ENCODE assay signal across 10 cellular contexts in genomic region chr4:76830612-76831474, GRCh38.
DNase-seq lines count a peak whose midpoint lies in the region; ATAC-seq, FAIRE-seq and TF ChIP-seq lines count a peak whose summit lies in the region.
"Had no signal": no experiment of that assay in that cellular context is flagged by ENCODE, and none has a peak within 500 bp of the region (broad histone marks: within the 10 kb centered on the region; RNA-seq: fewer than 3 reads in every experiment).

No MANE protein-coding gene starts in this region.

- no peak for TF ChIP-seq EP300 in Ishikawa (IDR thresholded peaks at IDR 0.05; ENCODE audit: borderline replicate concordance)

- no peak overlapping the region for H3K4me3 ChIP-seq in mesodermal cell (ENCODE audit: extremely low read depth, insufficient read depth, low read length, poor library complexity, severe bottlenecking)

- TF ChIP-seq CTCF in 22Rv1 (IDR thresholded peaks at IDR 0.05), result no peak
- TF ChIP-seq CTCF in activated CD8-positive, alpha-beta T cell treated with anti-CD3 and anti-CD28 coated beads for 36 hours (IDR thresholded peaks at IDR 0.05), result no peak
- no peak for TF ChIP-seq CTCF in D721Med (IDR thresholded peaks at IDR 0.05; ENCODE audit: insufficient read depth, missing control alignments)

- DNase-seq in dedifferentiated amniotic fluid mesenchymal stem cell (ENCODE audit: extremely low spot score), result peak; percentile 43
- no peak for DNase-seq in T-cell
- no peak for DNase-seq in activated CD8-positive, alpha-beta T cell treated with anti-CD3 and anti-CD28 coated beads for 36 hours
- no peak for DNase-seq in D721Med (ENCODE audit: insufficient read length, low spot score)
- DNase-seq: DND-41 had no signal

- H3K27ac ChIP-seq in 22Rv1 (peak overlapping the region; percentile 71), mesodermal cell (ENCODE audit: low read depth, low read length, severe bottlenecking) (peak overlapping the region; percentile 94)

- WGBS in mesodermal cell (ENCODE audit: insufficient coverage in 2 of 2), 2 experiments, result 41 to 57% methylated on average over 8 to 10 of the region's 13 CpGs

- H3K36me3 Mint-ChIP-seq in T-cell, result no peaks in the 10 kb centered on the region
- no peaks in the 10 kb centered on the region for H3K36me3 Mint-ChIP-seq in activated CD8-positive, alpha-beta T cell treated with anti-CD3 and anti-CD28 coated beads for 36 hours (ENCODE audit: low read depth)

- H3K27me3 Mint-ChIP-seq in T-cell, result peaks cover 0 to 3% of the 10 kb centered on the region in 2 donors
- peaks cover 1% of the 10 kb centered on the region for H3K27me3 Mint-ChIP-seq in activated CD8-positive, alpha-beta T cell treated with anti-CD3 and anti-CD28 coated beads for 36 hours

- intact Hi-C loops in activated CD8-positive, alpha-beta T cell treated with anti-CD3 and anti-CD28 coated beads for 36 hours (cut with micrococcal nuclease), result no loop called here

- no peak for TF ChIP-seq RAD21 in Ishikawa (IDR thresholded peaks at IDR 0.05; ENCODE audit: low read depth)

- POLR2A ChIA-PET in T-cell (lab: Charles Lee), result no interaction called here
- POLR2A ChIA-PET in activated CD8-positive, alpha-beta T cell treated with anti-CD3 and anti-CD28 coated beads for 36 hours (lab: Charles Lee), result no interaction called here

- H3K4me3 Mint-ChIP-seq in T-cell, result no peak overlapping the region
- no peak overlapping the region for H3K4me3 Mint-ChIP-seq in activated CD8-positive, alpha-beta T cell treated with anti-CD3 and anti-CD28 coated beads for 36 hours

- no peak overlapping the region for H3K27ac Mint-ChIP-seq in T-cell
- no peak overlapping the region for H3K27ac Mint-ChIP-seq in activated CD8-positive, alpha-beta T cell treated with anti-CD3 and anti-CD28 coated beads for 36 hours

- H3K9me3 ChIP-seq in mesodermal cell (ENCODE audit: control insufficient read depth, low read length), result no peaks in the 10 kb centered on the region

- H3K9me3 Mint-ChIP-seq in T-cell, result no peaks in the 10 kb centered on the region
- H3K9me3 Mint-ChIP-seq in activated CD8-positive, alpha-beta T cell treated with anti-CD3 and anti-CD28 coated beads for 36 hours, result no peaks in the 10 kb centered on the region

- H3K4me1 ChIP-seq in mesodermal cell (ENCODE audit: control insufficient read depth, insufficient read depth, low read length, poor library complexity, severe bottlenecking), result peaks cover 23% of the 10 kb centered on the region

- CTCF ChIA-PET in T-cell (lab: Charles Lee), result no interaction called here
- CTCF ChIA-PET in activated CD8-positive, alpha-beta T cell treated with anti-CD3 and anti-CD28 coated beads for 36 hours (lab: Charles Lee), result no interaction called here

- no peaks in the 10 kb centered on the region for H3K36me3 ChIP-seq in mesodermal cell (ENCODE audit: control insufficient read depth, insufficient read depth, low read length)

- no peak for FAIRE-seq in D721Med (lab: Jason Lieb, UNC)
- FAIRE-seq: islet of Langerhans had no signal

- no peaks in the 10 kb centered on the region for H3K4me1 Mint-ChIP-seq in T-cell
- H3K4me1 Mint-ChIP-seq in activated CD8-positive, alpha-beta T cell treated with anti-CD3 and anti-CD28 coated beads for 36 hours (ENCODE audit: low read depth), result no peaks in the 10 kb centered on the region

- no peak for ATAC-seq in GM21447 (IDR thresholded peaks at IDR 0.05; ENCODE audit: unreplicated experiment)
- ATAC-seq in T-cell (replicated peaks in 1 of 4), result no peak
- no peak for ATAC-seq in activated CD8-positive, alpha-beta T cell treated with anti-CD3 and anti-CD28 coated beads for 36 hours

TF ChIP-seq in Ishikawa, 13 proteins besides CTCF, POLR2A, EP300 and RAD21:
- no peak for TF ChIP-seq TAF1 (IDR thresholded peaks at IDR 0.05; ENCODE audit: low read depth)
- TF ChIP-seq ZBTB7A (IDR thresholded peaks at IDR 0.05; ENCODE audit: low read depth), result no peak
- TF ChIP-seq EGR1 (IDR thresholded peaks at IDR 0.05), result no peak
- TF ChIP-seq USF1 (IDR thresholded peaks at IDR 0.05), result no peak
- TF ChIP-seq CEBPB (IDR thresholded peaks at IDR 0.05), result no peak
- TF ChIP-seq, protein P1, sequence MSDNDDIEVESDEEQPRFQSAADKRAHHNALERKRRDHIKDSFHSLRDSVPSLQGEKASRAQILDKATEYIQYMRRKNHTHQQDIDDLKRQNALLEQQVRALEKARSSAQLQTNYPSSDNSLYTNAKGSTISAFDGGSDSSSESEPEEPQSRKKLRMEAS (IDR thresholded peaks at IDR 0.05), result peak; percentile 17; the same call in 1 of the 2 replicates
- TF ChIP-seq YY1 (IDR thresholded peaks at IDR 0.05; ENCODE audit: low read depth), result no peak
- TF ChIP-seq REST (IDR thresholded peaks at IDR 0.05; ENCODE audit: low read depth), result no peak
- TF ChIP-seq FOXM1 (IDR thresholded peaks at IDR 0.05; ENCODE audit: borderline replicate concordance, low read depth), result no peak
- no peak for TF ChIP-seq CREB1 (IDR thresholded peaks at IDR 0.05; ENCODE audit: low read depth)
- no peak for TF ChIP-seq TCF12 (IDR thresholded peaks at IDR 0.05; ENCODE audit: low read depth)
- TF ChIP-seq NFIC (IDR thresholded peaks at IDR 0.05), result peak; percentile 66
- TF ChIP-seq TEAD4 (IDR thresholded peaks at IDR 0.05), result peak; percentile 44; the same call in 1 of the 2 replicates
